In the genomic region with DNA sequence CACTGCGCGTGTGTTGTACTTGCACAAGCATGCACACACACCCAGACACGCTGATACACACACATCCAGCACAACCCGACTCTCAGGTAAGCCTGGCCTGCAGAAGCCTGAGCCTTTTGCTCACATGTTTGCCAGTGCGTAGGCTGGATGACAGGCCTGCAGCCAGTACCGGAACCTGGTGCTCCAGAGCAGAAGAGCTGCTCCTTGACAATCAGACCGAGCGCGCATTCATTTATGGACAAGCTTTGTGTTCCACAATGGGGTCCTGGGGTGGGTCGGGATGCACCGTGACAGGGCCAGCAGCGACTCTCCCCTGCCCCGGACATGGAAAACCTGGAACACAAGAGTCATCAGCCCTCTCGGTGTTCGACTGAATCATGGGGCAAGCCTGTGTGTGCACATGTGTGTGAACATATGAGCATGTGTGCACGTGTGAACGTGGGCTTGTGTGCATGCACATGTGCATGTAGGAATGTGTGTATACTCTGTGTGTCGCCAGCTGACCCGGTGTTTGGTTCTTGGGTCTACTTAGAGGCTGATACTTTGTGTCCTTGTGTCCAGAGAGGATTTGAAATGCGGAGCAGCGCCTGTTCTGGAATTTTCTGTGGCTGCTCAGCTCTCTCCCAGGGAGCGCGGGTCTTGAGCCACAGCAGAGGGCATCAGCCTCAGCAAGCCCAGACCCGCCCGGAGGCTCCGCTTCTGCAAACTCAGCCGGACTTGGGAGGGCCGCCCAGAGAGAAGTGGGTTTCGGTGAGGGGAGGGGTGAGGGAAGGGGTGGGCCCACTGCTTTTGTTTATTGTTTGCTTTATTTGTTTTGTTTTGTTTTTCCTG, we compare ENCODE assay signal across 1 cellular context.
TF ChIP-seq lines count a peak whose summit lies in the region.

No MANE protein-coding gene starts in this region.

TF ChIP-seq in WTC11, 78 proteins besides CTCF, POLR2A, EP300 and RAD21:
- TF ChIP-seq SP1 (CRISPR knock-in tag; conservative IDR thresholded peaks at IDR 0.05) (no peak), JUN (CRISPR knock-in tag; IDR thresholded peaks at IDR 0.05) (no peak), ZNF396 (CRISPR knock-in tag; IDR thresholded peaks at IDR 0.05; ENCODE audit: borderline replicate concordance) (no peak), ATF3 (CRISPR knock-in tag; conservative IDR thresholded peaks at IDR 0.05) (no peak)
